In genomic region chr16:1176280-1176897, GRCh38 we compare ENCODE assay signal across 1 cellular context.
TF ChIP-seq lines count a peak whose summit lies in the region.

No MANE protein-coding gene starts in this region.

TF ChIP-seq in HepG2, 621 proteins besides CTCF, POLR2A, EP300 and RAD21:
- TF ChIP-seq TCF12 (IDR thresholded peaks at IDR 0.05) = no peak
- no peak for TF ChIP-seq TCF12 (CRISPR knock-in tag; IDR thresholded peaks at IDR 0.05)
- TF ChIP-seq, protein P1, sequence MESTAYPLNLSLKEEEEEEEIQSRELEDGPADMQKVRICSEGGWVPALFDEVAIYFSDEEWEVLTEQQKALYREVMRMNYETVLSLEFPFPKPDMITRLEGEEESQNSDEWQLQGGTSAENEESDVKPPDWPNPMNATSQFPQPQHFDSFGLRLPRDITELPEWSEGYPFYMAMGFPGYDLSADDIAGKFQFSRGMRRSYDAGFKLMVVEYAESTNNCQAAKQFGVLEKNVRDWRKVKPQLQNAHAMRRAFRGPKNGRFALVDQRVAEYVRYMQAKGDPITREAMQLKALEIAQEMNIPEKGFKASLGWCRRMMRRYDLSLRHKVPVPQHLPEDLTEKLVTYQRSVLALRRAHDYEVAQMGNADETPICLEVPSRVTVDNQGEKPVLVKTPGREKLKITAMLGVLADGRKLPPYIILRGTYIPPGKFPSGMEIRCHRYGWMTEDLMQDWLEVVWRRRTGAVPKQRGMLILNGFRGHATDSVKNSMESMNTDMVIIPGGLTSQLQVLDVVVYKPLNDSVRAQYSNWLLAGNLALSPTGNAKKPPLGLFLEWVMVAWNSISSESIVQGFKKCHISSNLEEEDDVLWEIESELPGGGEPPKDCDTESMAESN (CRISPR knock-in tag; conservative IDR thresholded peaks at IDR 0.05) = no peak
- TF ChIP-seq SMAD1 (CRISPR knock-in tag; IDR thresholded peaks at IDR 0.05; ENCODE audit: borderline replicate concordance, low read depth) = no peak
- 0 out of 2 replicates have a peak, but pooled peaks have one; percentile 48 for TF ChIP-seq HNRNPL (IDR thresholded peaks at IDR 0.05; ENCODE audit: low read depth, low read length)
